In the genomic region with DNA sequence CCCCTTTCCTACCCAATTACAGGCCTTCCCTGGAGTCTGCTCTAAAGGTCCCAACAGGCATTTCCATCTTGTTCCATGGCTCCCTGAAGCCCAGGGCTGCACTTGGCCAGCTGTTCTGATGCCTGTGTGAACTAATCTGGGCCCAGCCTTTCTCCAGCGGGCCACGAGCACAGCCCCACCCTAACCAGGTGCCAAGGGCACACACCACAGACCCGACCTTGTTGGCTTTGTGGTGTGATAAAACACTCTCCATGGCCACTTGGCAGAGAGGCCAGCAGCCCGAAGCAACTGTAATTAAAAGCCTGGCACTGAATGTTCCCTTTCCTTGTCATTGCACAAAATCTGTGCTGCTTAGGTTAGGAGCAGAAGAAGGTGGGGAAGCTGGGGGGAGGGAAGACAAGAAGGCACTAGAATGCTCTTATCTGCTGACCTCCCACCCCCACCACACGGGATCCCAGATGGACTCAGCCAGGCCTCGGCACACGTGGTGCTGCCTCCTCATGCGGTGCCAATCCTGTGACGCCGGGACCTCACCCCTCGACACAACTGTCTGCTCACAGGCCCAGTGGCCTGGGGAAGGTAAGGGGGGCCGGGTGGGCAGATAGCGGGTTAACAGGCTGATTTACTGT, we compare ENCODE assay signal across 11 cellular contexts. TPM values are rescaled to one million over a fixed set of nuclear protein-coding genes. Genes with fewer than 3 reads are reported as not detected.
DNase-seq lines count a peak whose midpoint lies in the region; ATAC-seq and TF ChIP-seq lines count a peak whose summit lies in the region.
"Had no signal": no experiment of that assay in that cellular context is flagged by ENCODE, and none has a peak within 500 bp of the region (broad histone marks: within the 10 kb centered on the region; RNA-seq: fewer than 3 reads in every experiment).

No MANE protein-coding gene starts in this region.

- peaks cover 50% of the 10 kb centered on the region for H3K36me3 ChIP-seq in muscle layer of colon (ENCODE audit: insufficient read depth, low read length)
- H3K36me3 ChIP-seq in tibial artery, result peaks cover 34 to 45% (median 43%) of the 10 kb centered on the region in 3 donors
- H3K36me3 ChIP-seq in A673 (ENCODE audit: insufficient read depth, low read length, poor library complexity, severe bottlenecking), result peaks cover 14% of the 10 kb centered on the region

- POLR2A ChIA-PET in RWPE1 (lab: Yijun Ruan, JAX; ENCODE audit: low non-redundant PET) (interaction anchor here (1.4 kb wide), 1 partner anchor 17 kb away, joined by 5 read pairs; a partner anchor contains a TSS), A673 (lab: Charles Lee; ENCODE audit: low non-redundant PET) (no interaction called here)

- ATAC-seq in GM18909 (IDR thresholded peaks at IDR 0.05; ENCODE audit: poor library complexity, unreplicated experiment), result no peak

- TF ChIP-seq CTCF in RWPE1 (conservative IDR thresholded peaks at IDR 0.05; ENCODE audit: low read depth) (no peak), tibial artery (IDR thresholded peaks at IDR 0.05) (no peak), A673 (conservative IDR thresholded peaks at IDR 0.05; ENCODE audit: low read depth, low read length) (no peak)

- intact Hi-C loops in tibial artery (cut with DNase I; ENCODE audit: low total_unique reads) (no loop called here), A673 (cut with micrococcal nuclease; ENCODE audit: unreplicated experiment) (no loop called here)

- no TSS peak for BruUV-seq in A673 (replicated peaks; lab: Mats Ljungman, UMichigan)

- DNase-seq in RWPE1 (ENCODE audit: low spot score) (no peak), epithelial cell of prostate (ENCODE audit: low read depth, low spot score) (no peak), tibial artery (peak; percentile 45 to 88), AG20443 (ENCODE audit: low spot score) (no peak), A673 (ENCODE audit: low spot score) (no peak)
- DNase-seq: DND-41, NCI-H774 had no signal

- H3K27ac ChIP-seq in RWPE1, result peak overlapping the region; percentile 98
- H3K27ac ChIP-seq in epithelial cell of prostate, result peak overlapping the region; percentile 30
- H3K27ac ChIP-seq in muscle layer of colon (ENCODE audit: low read depth, low read length), result peak overlapping the region; percentile 36
- peak overlapping the region; percentile 83 to 87 for H3K27ac ChIP-seq in tibial artery
- H3K27ac ChIP-seq in A673 (ENCODE audit: low read depth, low read length, poor library complexity, severe bottlenecking), result no peak overlapping the region

- CTCF ChIA-PET in RWPE1 (lab: Yijun Ruan, JAX) (interaction anchor here (0.5 to 1.0 kb wide), 2 partner anchors 10 to 40 kb away, joined by 3 read pairs; no protein-coding TSS in a partner anchor), A673 (lab: Charles Lee) (interaction anchor here (0.9 kb wide), 1 partner anchor 446 kb away, joined by 3 read pairs; no protein-coding TSS in a partner anchor)

- no peaks in the 10 kb centered on the region for H3K27me3 ChIP-seq in muscle layer of colon (ENCODE audit: control insufficient read depth in 1 of 2, insufficient read depth in 2 of 2, low read length in 2 of 2)
- no peaks in the 10 kb centered on the region for H3K27me3 ChIP-seq in tibial artery
- H3K27me3 ChIP-seq in A673 (replicated peaks; ENCODE audit: insufficient read depth, low read depth, low read length, poor library complexity), result no peaks in the 10 kb centered on the region

- no peak overlapping the region for H3K9ac ChIP-seq in muscle layer of colon (ENCODE audit: low read length)

- H3K9me3 ChIP-seq in muscle layer of colon (ENCODE audit: low read length), result no peaks in the 10 kb centered on the region
- H3K9me3 ChIP-seq in tibial artery, result no peaks in the 10 kb centered on the region
- no peaks in the 10 kb centered on the region for H3K9me3 ChIP-seq in A673 (ENCODE audit: low read depth, low read length, poor library complexity, severe bottlenecking)

- H3K4me3 ChIP-seq in muscle layer of colon (ENCODE audit: low read depth in 1 of 2, low read length in 2 of 2), result no peak overlapping the region
- no peak overlapping the region for H3K4me3 ChIP-seq in tibial artery
- no peak overlapping the region for H3K4me3 ChIP-seq in A673 (ENCODE audit: low read depth, low read length, poor library complexity, severe bottlenecking)

- peaks cover 14% of the 10 kb centered on the region for H3K4me1 ChIP-seq in muscle layer of colon (ENCODE audit: insufficient read depth, low read length)
- peaks cover 0 to 47% (median 39%) of the 10 kb centered on the region in 4 donors for H3K4me1 ChIP-seq in tibial artery
- H3K4me1 ChIP-seq in A673 (ENCODE audit: insufficient read depth, low read length, poor library complexity, severe bottlenecking), result no peaks in the 10 kb centered on the region

RNA-seq across cellular contexts. Expression of a gene that starts 9.9 kb away (rescaled TPM):
- not detected in 2 replicates for total RNA-seq in A673 (2021)
- total RNA-seq: H4, progenitor cell of endocrine pancreas had no signal

RNA-seq across cellular contexts. Expression of a gene that starts 17.3 kb away (rescaled TPM):
- total RNA-seq in A673 (2021), result 56.3 and 57.9 TPM in 2 replicates

RNA-seq across cellular contexts. Expression of a gene that starts 51.1 kb away (rescaled TPM):
- total RNA-seq in A673 (2021), result not detected in 2 replicates

Comparison
In these comparisons a context has a peak if more than half of its experiments do, and no peak if none do; other contexts are left out.
1. DNase-seq: peak in tibial artery (2 of 2); none in RWPE1 (single experiment), epithelial cell of prostate (single experiment), AG20443 (single experiment) and A673 (single experiment).